ENCODE assay signal across 1 cellular context in the genomic region with DNA sequence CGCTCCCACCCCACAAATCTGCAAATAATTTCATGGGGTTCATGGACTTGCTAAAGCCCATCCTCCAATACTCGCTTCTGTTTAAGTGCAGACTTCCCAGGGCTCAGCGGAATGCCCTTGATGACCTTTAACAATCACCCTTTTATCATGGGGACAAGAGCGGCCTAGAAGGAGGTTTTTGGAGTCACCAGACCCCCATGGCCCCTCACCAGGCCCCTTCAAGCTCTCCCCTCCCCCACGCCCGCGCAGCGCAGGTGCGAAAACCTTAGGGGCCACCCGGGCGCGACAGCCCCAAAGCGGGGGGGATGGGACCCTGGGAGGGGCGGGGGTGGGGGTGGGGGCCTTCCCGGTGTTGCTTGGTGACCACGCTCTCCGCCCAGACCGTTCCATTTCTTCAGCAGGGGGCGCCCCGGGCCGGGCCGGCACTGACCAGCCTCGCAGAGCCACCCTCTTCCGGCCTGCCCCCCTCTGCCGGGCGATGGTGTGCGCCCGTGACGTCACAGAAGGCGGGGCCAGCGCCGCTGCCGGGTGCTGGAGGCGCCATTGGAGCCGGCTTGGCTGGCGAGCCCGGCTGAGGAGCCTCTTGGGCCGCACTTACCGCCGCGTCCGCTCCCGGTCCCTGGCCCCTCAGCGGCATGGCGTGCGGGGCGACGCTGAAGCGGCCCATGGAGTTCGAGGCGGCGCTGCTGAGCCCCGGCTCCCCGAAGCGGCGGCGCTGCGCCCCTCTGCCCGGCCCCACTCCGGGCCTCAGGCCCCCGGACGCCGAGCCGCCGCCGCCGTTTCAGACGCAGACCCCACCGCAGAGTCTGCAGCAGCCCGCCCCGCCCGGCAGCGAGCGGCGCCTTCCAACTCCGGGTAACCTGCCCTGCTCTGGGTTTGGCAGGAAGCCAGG.
TF ChIP-seq lines count a peak whose summit lies in the region.

A gene with protein sequence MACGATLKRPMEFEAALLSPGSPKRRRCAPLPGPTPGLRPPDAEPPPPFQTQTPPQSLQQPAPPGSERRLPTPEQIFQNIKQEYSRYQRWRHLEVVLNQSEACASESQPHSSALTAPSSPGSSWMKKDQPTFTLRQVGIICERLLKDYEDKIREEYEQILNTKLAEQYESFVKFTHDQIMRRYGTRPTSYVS (plus strand): TSS at position 531 of the 892 bp plus-strand sequence. CDS start 105 bp downstream, at position 636.

TF ChIP-seq in K562, 482 proteins besides CTCF, POLR2A, EP300 and RAD21 (continued from another document and continues in another):
- TF ChIP-seq, protein P1, sequence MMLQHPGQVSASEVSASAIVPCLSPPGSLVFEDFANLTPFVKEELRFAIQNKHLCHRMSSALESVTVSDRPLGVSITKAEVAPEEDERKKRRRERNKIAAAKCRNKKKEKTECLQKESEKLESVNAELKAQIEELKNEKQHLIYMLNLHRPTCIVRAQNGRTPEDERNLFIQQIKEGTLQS (IDR thresholded peaks at IDR 0.05), result peak; percentile 75; the same call in 1 of the 2 replicates
- TF ChIP-seq, protein P1 (CRISPR knock-in tag; conservative IDR thresholded peaks at IDR 0.05), result no peak; the same call in 1 of the 2 replicates
- no peak for TF ChIP-seq C11orf30 (IDR thresholded peaks at IDR 0.05; ENCODE audit: low read depth)
- no peak for TF ChIP-seq CEBPB (tag; IDR thresholded peaks at IDR 0.05)
- TF ChIP-seq PCBP2 (IDR thresholded peaks at IDR 0.05; ENCODE audit: low read depth, low read length, poor library complexity, severe bottlenecking), result no peak
- TF ChIP-seq ZFP36 (IDR thresholded peaks at IDR 0.05; ENCODE audit: low read depth, low read length, partially characterized antibody), result no peak
- no peak for TF ChIP-seq ZNF57 (CRISPR knock-in tag; IDR thresholded peaks at IDR 0.05)
- no peak for TF ChIP-seq HNRNPUL1 (IDR thresholded peaks at IDR 0.05; ENCODE audit: low read length)
- TF ChIP-seq ZNF274 (IDR thresholded peaks at IDR 0.05; ENCODE audit: borderline replicate concordance, low read depth, low read length), result no peak
- TF ChIP-seq, protein P2, sequence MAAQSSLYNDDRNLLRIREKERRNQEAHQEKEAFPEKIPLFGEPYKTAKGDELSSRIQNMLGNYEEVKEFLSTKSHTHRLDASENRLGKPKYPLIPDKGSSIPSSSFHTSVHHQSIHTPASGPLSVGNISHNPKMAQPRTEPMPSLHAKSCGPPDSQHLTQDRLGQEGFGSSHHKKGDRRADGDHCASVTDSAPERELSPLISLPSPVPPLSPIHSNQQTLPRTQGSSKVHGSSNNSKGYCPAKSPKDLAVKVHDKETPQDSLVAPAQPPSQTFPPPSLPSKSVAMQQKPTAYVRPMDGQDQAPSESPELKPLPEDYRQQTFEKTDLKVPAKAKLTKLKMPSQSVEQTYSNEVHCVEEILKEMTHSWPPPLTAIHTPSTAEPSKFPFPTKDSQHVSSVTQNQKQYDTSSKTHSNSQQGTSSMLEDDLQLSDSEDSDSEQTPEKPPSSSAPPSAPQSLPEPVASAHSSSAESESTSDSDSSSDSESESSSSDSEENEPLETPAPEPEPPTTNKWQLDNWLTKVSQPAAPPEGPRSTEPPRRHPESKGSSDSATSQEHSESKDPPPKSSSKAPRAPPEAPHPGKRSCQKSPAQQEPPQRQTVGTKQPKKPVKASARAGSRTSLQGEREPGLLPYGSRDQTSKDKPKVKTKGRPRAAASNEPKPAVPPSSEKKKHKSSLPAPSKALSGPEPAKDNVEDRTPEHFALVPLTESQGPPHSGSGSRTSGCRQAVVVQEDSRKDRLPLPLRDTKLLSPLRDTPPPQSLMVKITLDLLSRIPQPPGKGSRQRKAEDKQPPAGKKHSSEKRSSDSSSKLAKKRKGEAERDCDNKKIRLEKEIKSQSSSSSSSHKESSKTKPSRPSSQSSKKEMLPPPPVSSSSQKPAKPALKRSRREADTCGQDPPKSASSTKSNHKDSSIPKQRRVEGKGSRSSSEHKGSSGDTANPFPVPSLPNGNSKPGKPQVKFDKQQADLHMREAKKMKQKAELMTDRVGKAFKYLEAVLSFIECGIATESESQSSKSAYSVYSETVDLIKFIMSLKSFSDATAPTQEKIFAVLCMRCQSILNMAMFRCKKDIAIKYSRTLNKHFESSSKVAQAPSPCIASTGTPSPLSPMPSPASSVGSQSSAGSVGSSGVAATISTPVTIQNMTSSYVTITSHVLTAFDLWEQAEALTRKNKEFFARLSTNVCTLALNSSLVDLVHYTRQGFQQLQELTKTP (IDR thresholded peaks at IDR 0.05; ENCODE audit: low read depth in 1 of 2, partially characterized antibody in 2 of 2), result no peak
- TF ChIP-seq SMAD1 (IDR thresholded peaks at IDR 0.05; ENCODE audit: low read depth, low read length, partially characterized antibody), result peak; percentile 87
- no peak for TF ChIP-seq NFXL1 (CRISPR knock-in tag; IDR thresholded peaks at IDR 0.05)
- 0 out of 2 replicates have a peak, but pooled peaks have one; percentile 13 for TF ChIP-seq SMARCA4 (IDR thresholded peaks at IDR 0.05)
- peak; percentile 79 for TF ChIP-seq POLR2H (tag; IDR thresholded peaks at IDR 0.05; ENCODE audit: low read depth)
- TF ChIP-seq, protein P3, sequence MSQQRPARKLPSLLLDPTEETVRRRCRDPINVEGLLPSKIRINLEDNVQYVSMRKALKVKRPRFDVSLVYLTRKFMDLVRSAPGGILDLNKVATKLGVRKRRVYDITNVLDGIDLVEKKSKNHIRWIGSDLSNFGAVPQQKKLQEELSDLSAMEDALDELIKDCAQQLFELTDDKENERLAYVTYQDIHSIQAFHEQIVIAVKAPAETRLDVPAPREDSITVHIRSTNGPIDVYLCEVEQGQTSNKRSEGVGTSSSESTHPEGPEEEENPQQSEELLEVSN (IDR thresholded peaks at IDR 0.05; ENCODE audit: borderline replicate concordance in 1 of 2, extremely low read depth in 1 of 2, insufficient read depth in 1 of 2, insufficient read length in 1 of 2, low read depth in 1 of 2, low read length in 1 of 2, poor library complexity in 1 of 2, severe bottlenecking in 1 of 2), result no peak
- peak; percentile 66 for TF ChIP-seq HCFC1 (IDR thresholded peaks at IDR 0.05; ENCODE audit: low read depth, low read length)
- TF ChIP-seq TAF15 (IDR thresholded peaks at IDR 0.05; ENCODE audit: low read depth, low read length), result no peak
- no peak for TF ChIP-seq MCM7 (IDR thresholded peaks at IDR 0.05)
- no peak for TF ChIP-seq HDAC2 (IDR thresholded peaks at IDR 0.05)
- TF ChIP-seq YY1 (IDR thresholded peaks at IDR 0.05; ENCODE audit: borderline replicate concordance in 1 of 3, control insufficient read depth in 1 of 3, extremely low read depth in 1 of 3, insufficient read depth in 3 of 3, insufficient read length in 1 of 3, insufficient replicate concordance in 2 of 3, low read depth in 1 of 3, low read length in 2 of 3), result peak; percentile 61 to 97 (median 93)
- no peak for TF ChIP-seq DIDO1 (tag; IDR thresholded peaks at IDR 0.05; ENCODE audit: low read depth)
- no peak for TF ChIP-seq HIVEP1 (CRISPR knock-in tag; IDR thresholded peaks at IDR 0.05)
- no peak for TF ChIP-seq LCOR (CRISPR knock-in tag; IDR thresholded peaks at IDR 0.05)
- TF ChIP-seq NCOA2 (IDR thresholded peaks at IDR 0.05; ENCODE audit: partially characterized antibody in 2 of 2), result peak in 1 of 2 experiments; percentile 66
- TF ChIP-seq, protein P4, sequence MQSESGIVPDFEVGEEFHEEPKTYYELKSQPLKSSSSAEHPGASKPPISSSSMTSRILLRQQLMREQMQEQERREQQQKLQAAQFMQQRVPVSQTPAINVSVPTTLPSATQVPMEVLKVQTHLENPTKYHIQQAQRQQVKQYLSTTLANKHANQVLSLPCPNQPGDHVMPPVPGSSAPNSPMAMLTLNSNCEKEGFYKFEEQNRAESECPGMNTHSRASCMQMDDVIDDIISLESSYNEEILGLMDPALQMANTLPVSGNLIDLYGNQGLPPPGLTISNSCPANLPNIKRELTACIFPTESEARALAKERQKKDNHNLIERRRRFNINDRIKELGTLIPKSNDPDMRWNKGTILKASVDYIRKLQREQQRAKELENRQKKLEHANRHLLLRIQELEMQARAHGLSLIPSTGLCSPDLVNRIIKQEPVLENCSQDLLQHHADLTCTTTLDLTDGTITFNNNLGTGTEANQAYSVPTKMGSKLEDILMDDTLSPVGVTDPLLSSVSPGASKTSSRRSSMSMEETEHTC (IDR thresholded peaks at IDR 0.05), result no peak
- TF ChIP-seq FOXK1 (CRISPR knock-in tag; IDR thresholded peaks at IDR 0.05; ENCODE audit: borderline replicate concordance), result no peak; the same call in 1 of the 2 replicates
- no peak for TF ChIP-seq FOS (IDR thresholded peaks at IDR 0.05; ENCODE audit: extremely low read depth, insufficient read length)
- TF ChIP-seq RBM14 (IDR thresholded peaks at IDR 0.05; ENCODE audit: borderline replicate concordance, insufficient read depth, low read depth, low read length), result no peak
- TF ChIP-seq ZNF175 (CRISPR knock-in tag; IDR thresholded peaks at IDR 0.05; ENCODE audit: low read depth), result no peak
- no peak for TF ChIP-seq ZSCAN32 (CRISPR knock-in tag; IDR thresholded peaks at IDR 0.05)
- TF ChIP-seq NFE2 (IDR thresholded peaks at IDR 0.05; ENCODE audit: low read depth), result no peak
- TF ChIP-seq ZKSCAN1 (IDR thresholded peaks at IDR 0.05; ENCODE audit: low read depth, low read length), result no peak; the same call in 1 of the 2 replicates
- TF ChIP-seq ZNF134 (CRISPR knock-in tag; conservative IDR thresholded peaks at IDR 0.05), result no peak
- no peak for TF ChIP-seq DMBX1 (CRISPR knock-in tag; IDR thresholded peaks at IDR 0.05; ENCODE audit: borderline replicate concordance)
- TF ChIP-seq SMAD4 (CRISPR knock-in tag; conservative IDR thresholded peaks at IDR 0.05), result peak; percentile 90
- TF ChIP-seq, protein P5, sequence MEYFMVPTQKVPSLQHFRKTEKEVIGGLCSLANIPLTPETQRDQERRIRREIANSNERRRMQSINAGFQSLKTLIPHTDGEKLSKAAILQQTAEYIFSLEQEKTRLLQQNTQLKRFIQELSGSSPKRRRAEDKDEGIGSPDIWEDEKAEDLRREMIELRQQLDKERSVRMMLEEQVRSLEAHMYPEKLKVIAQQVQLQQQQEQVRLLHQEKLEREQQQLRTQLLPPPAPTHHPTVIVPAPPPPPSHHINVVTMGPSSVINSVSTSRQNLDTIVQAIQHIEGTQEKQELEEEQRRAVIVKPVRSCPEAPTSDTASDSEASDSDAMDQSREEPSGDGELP (CRISPR knock-in tag; IDR thresholded peaks at IDR 0.05; ENCODE audit: borderline replicate concordance), result peak; percentile 88
- TF ChIP-seq HDAC6 (IDR thresholded peaks at IDR 0.05; ENCODE audit: low read depth, low read length), result no peak
- TF ChIP-seq BACH1 (tag; IDR thresholded peaks at IDR 0.05), result peak; percentile 40; the same call in 1 of the 2 replicates
- no peak; the same call in 1 of the 2 replicates for TF ChIP-seq SMARCC2 (IDR thresholded peaks at IDR 0.05; ENCODE audit: low read depth)
- TF ChIP-seq ZZZ3 (IDR thresholded peaks at IDR 0.05), result no peak
- TF ChIP-seq YBX1 (IDR thresholded peaks at IDR 0.05), result no peak
- no peak for TF ChIP-seq ZKSCAN3 (CRISPR knock-in tag; IDR thresholded peaks at IDR 0.05)
- TF ChIP-seq, protein P6, sequence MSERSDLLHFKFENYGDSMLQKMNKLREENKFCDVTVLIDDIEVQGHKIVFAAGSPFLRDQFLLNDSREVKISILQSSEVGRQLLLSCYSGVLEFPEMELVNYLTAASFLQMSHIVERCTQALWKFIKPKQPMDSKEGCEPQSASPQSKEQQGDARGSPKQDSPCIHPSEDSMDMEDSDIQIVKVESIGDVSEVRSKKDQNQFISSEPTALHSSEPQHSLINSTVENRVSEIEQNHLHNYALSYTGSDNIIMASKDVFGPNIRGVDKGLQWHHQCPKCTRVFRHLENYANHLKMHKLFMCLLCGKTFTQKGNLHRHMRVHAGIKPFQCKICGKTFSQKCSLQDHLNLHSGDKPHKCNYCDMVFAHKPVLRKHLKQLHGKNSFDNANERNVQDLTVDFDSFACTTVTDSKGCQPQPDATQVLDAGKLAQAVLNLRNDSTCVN (CRISPR knock-in tag; IDR thresholded peaks at IDR 0.05), result no peak
- TF ChIP-seq, protein P7, sequence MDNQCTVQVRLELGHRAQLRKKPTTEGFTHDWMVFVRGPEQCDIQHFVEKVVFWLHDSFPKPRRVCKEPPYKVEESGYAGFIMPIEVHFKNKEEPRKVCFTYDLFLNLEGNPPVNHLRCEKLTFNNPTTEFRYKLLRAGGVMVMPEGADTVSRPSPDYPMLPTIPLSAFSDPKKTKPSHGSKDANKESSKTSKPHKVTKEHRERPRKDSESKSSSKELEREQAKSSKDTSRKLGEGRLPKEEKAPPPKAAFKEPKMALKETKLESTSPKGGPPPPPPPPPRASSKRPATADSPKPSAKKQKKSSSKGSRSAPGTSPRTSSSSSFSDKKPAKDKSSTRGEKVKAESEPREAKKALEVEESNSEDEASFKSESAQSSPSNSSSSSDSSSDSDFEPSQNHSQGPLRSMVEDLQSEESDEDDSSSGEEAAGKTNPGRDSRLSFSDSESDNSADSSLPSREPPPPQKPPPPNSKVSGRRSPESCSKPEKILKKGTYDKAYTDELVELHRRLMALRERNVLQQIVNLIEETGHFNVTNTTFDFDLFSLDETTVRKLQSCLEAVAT (IDR thresholded peaks at IDR 0.05), result peak in 1 of 2 experiments; percentile 29; a peak in 1 of 4 replicates
- TF ChIP-seq BRCA1 (IDR thresholded peaks at IDR 0.05), result no peak
- TF ChIP-seq BRCA1 (CRISPR knock-in tag; IDR thresholded peaks at IDR 0.05), result no peak
- peak; percentile 99 for TF ChIP-seq NBN (IDR thresholded peaks at IDR 0.05; ENCODE audit: low read depth)
- 0 out of 2 replicates have a peak, but pooled peaks have one; percentile 26 for TF ChIP-seq L3MBTL2 (IDR thresholded peaks at IDR 0.05)
- peak; percentile 72; the same call in 1 of the 2 replicates for TF ChIP-seq EP400 (IDR thresholded peaks at IDR 0.05)
- TF ChIP-seq TAF9B (IDR thresholded peaks at IDR 0.05; ENCODE audit: partially characterized antibody), result peak; percentile 44
- TF ChIP-seq, protein P8, sequence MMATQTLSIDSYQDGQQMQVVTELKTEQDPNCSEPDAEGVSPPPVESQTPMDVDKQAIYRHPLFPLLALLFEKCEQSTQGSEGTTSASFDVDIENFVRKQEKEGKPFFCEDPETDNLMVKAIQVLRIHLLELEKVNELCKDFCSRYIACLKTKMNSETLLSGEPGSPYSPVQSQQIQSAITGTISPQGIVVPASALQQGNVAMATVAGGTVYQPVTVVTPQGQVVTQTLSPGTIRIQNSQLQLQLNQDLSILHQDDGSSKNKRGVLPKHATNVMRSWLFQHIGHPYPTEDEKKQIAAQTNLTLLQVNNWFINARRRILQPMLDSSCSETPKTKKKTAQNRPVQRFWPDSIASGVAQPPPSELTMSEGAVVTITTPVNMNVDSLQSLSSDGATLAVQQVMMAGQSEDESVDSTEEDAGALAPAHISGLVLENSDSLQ (IDR thresholded peaks at IDR 0.05), result no peak
- no peak for TF ChIP-seq FUS (optimal IDR thresholded peaks at IDR 0.05; ENCODE audit: low read depth, low read length)
- TF ChIP-seq, protein P9, sequence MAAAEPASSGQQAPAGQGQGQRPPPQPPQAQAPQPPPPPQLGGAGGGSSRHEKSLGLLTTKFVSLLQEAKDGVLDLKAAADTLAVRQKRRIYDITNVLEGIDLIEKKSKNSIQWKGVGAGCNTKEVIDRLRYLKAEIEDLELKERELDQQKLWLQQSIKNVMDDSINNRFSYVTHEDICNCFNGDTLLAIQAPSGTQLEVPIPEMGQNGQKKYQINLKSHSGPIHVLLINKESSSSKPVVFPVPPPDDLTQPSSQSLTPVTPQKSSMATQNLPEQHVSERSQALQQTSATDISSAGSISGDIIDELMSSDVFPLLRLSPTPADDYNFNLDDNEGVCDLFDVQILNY (CRISPR knock-in tag; IDR thresholded peaks at IDR 0.05), result no peak
- no peak for TF ChIP-seq HSF4 (CRISPR knock-in tag; IDR thresholded peaks at IDR 0.05; ENCODE audit: borderline replicate concordance)
- no peak for TF ChIP-seq PHF21A (IDR thresholded peaks at IDR 0.05; ENCODE audit: borderline replicate concordance, low read depth)
- no peak for TF ChIP-seq ZNF174 (CRISPR knock-in tag; IDR thresholded peaks at IDR 0.05)
